11 cellular contexts compared by ENCODE assay signal in the genomic region with DNA sequence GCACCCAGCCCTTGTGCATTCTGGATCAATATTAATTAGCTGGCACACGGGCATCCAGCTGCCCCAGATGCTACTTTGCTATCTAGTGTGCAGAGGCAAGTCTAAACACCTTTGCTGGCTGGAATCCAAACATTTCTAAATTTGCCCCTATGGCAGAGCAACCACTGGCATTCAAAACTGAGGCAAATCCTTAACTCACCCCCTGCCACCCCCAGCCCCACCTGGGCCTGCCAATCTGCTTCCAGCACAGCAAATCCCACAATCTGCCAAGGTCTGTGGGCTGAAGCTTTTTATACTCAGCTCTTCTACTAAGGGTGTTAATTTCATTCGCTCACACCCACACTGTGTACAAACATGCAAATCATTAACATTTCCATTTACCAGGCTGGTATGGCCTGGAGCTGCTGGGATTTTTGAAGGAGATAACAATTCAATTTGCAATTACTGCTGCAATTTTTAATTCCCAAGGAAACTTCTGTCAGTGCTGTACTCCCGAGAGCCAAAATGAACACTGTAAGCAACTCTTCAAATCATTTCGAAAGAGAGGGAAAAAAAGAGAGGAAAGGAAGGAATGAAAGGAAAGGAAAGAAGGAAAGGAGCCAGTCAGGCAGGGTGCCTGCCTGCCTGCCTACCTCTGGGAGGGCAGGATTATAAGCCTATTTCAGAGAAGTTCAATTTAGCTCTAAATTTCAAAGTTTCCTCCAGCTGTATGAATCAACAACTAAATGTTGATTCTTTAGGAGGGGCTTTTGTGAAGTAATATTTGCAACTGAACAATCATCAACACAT. TPM values are rescaled to one million over a fixed set of nuclear protein-coding genes. Genes with fewer than 3 reads are reported as not detected.
A peak's percentile ranks its signal among the peaks of the same experiment; 100 is the strongest.
DNase-seq lines count a peak whose midpoint lies in the region; ATAC-seq, FAIRE-seq and TF ChIP-seq lines count a peak whose summit lies in the region.
"Had no signal": no experiment of that assay in that cellular context is flagged by ENCODE, and none has a peak within 500 bp of the region (broad histone marks: within the 10 kb centered on the region; RNA-seq: fewer than 3 reads in every experiment).

No MANE protein-coding gene starts in this region.

- H3K27me3 Mint-ChIP-seq in stimulated activated naive CD8-positive, alpha-beta T cell treated with anti-CD3 and anti-CD28 coated beads, Interleukin-15, amount 100 ng/mL, for 72 hours: no peaks in the 10 kb centered on the region

- peak overlapping the region; percentile 83 for H3K27ac ChIP-seq in left ventricle myocardium inferior (replicated peaks)

- no peak for ATAC-seq in Right ventricle myocardium inferior
- peak; percentile 73 for ATAC-seq in left colon
- no peak for ATAC-seq in stimulated activated naive CD8-positive, alpha-beta T cell treated with anti-CD3 and anti-CD28 coated beads, Interleukin-15, amount 100 ng/mL, for 72 hours

- intact Hi-C loops in left ventricle myocardium inferior (cut with micrococcal nuclease) (no loop called here), Right ventricle myocardium inferior (cut with DNase I) (no loop called here), left colon (cut with DNase I, micrococcal nuclease) (no loop called here), posterior cingulate gyrus (cut with DNase I) (no loop called here)

- H3K4me3 ChIP-seq in left ventricle myocardium inferior: peak overlapping the region; percentile 61
- H3K4me3 ChIP-seq: esophagus muscularis mucosa had no signal

- TF ChIP-seq POLR2A in GM12892 (IDR thresholded peaks at IDR 0.05; ENCODE audit: low read depth, low read length): no peak

- no peaks in the 10 kb centered on the region for H3K9me3 ChIP-seq in left ventricle myocardium inferior (replicated peaks)
- H3K9me3 ChIP-seq: esophagus muscularis mucosa had no signal

- peaks cover 75% of the 10 kb centered on the region for H3K4me1 Mint-ChIP-seq in stimulated activated naive CD8-positive, alpha-beta T cell treated with anti-CD3 and anti-CD28 coated beads, Interleukin-15, amount 100 ng/mL, for 72 hours

- peak overlapping the region in 1 of 2 donors; percentile 73 for H3K27ac Mint-ChIP-seq in stimulated activated naive CD8-positive, alpha-beta T cell treated with anti-CD3 and anti-CD28 coated beads, Interleukin-15, amount 100 ng/mL, for 72 hours

- no peaks in the 10 kb centered on the region for H3K9me3 Mint-ChIP-seq in stimulated activated naive CD8-positive, alpha-beta T cell treated with anti-CD3 and anti-CD28 coated beads, Interleukin-15, amount 100 ng/mL, for 72 hours

- no peak for DNase-seq in left ventricle myocardium inferior
- no peak for DNase-seq in Right ventricle myocardium inferior (ENCODE audit: missing footprints)
- peak; percentile 73 for DNase-seq in RPMI8226
- DNase-seq in left colon: no peak
- no peak for DNase-seq in posterior cingulate gyrus
- DNase-seq in GM12892 (ENCODE audit: insufficient read length): no peak
- DNase-seq in middle frontal gyrus (ENCODE audit: extremely low spot score, low spot score): no peak
- DNase-seq in stimulated activated naive CD8-positive, alpha-beta T cell treated with anti-CD3 and anti-CD28 coated beads, Interleukin-15, amount 100 ng/mL, for 72 hours: no peak
- DNase-seq: activated naive CD4-positive, alpha-beta T cell treated with Interleukin-2 at 50 U/mL for 16 hours; SW 1271 had no signal

- H3K4me3 Mint-ChIP-seq in stimulated activated naive CD8-positive, alpha-beta T cell treated with anti-CD3 and anti-CD28 coated beads, Interleukin-15, amount 100 ng/mL, for 72 hours: no peak overlapping the region

- H3K4me1 ChIP-seq in left ventricle myocardium inferior: peaks cover 98% of the 10 kb centered on the region

- TF ChIP-seq CTCF in left ventricle myocardium inferior (IDR thresholded peaks at IDR 0.05; ENCODE audit: borderline replicate concordance): no peak

- H3K36me3 ChIP-seq in left ventricle myocardium inferior: no peaks in the 10 kb centered on the region
- H3K36me3 ChIP-seq: esophagus muscularis mucosa had no signal

- no peak for FAIRE-seq in GM12892 (lab: Jason Lieb, UNC)

- H3K27me3 ChIP-seq in left ventricle myocardium inferior (ENCODE audit: low read depth): no peaks in the 10 kb centered on the region
- H3K27me3 ChIP-seq: esophagus muscularis mucosa had no signal

RNA-seq across cellular contexts. Expression of gene RAPGEF1, which starts 35.5 kb away (rescaled TPM):
- total RNA-seq in left ventricle myocardium inferior (95.9 TPM), Right ventricle myocardium inferior (125 TPM), left colon (10 to 100 TPM; 61.2 to 75.0 TPM)
- polyA plus RNA-seq in GM12892 (2012; ENCODE audit: missing spikeins): 58.6 TPM
